ENCODE assay signal across 15 cellular contexts in the genomic region with DNA sequence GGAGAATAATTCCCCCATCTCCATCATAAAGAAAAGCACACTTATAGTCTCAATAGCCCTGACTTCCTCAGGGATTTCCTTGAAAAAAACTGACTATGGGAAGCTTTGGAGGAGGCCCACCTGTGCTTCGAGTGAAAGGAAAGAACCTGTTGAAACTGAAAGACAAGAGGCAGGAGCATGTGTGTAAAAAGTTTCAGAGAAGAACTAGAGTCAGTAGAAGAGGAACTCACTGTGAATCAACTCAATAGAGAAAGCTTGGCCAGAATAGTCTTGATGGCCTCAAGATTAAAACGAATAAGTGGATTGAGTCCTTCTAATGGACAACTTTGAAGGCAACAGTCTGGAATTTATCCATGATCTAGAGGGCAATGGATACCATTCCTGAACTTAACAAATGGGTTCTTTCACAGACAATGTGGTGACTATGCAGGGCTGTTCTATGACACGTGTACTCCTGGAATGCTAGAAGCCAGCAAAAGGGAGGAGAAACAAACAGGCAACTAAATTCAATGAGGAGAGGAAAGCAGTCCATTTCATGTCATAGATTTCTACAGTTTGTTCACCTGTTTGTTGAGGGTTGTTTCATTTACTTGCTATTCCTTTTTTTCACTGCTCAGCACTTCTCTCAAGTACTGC.
DNase-seq lines count a peak whose midpoint lies in the region; ATAC-seq and TF ChIP-seq lines count a peak whose summit lies in the region.
"Had no signal": no experiment of that assay in that cellular context is flagged by ENCODE, and none has a peak within 500 bp of the region (broad histone marks: within the 10 kb centered on the region; RNA-seq: fewer than 3 reads in every experiment).

No MANE protein-coding gene starts in this region.

- no peak overlapping the region for H3K4me3 ChIP-seq in RWPE2 (ENCODE audit: severe bottlenecking)
- H3K4me3 ChIP-seq: heart left ventricle had no signal

- no peak overlapping the region for H3K27ac ChIP-seq in RWPE2 (ENCODE audit: poor library complexity, severe bottlenecking)
- no peak overlapping the region for H3K27ac ChIP-seq in substantia nigra (ENCODE audit: low read depth, low read length, poor library complexity, severe bottlenecking)
- H3K27ac ChIP-seq: heart left ventricle had no signal

- no peaks in the 10 kb centered on the region for H3K9me3 ChIP-seq in RWPE2 (ENCODE audit: severe bottlenecking)

- CTCF ChIA-PET in HEK293T (lab: Yijun Ruan, JAX) = no interaction called here

- POLR2A ChIA-PET in HEK293T (lab: Yijun Ruan, JAX) = no interaction called here

- peak; percentile 50; the same call in 1 of the 3 replicates for ATAC-seq in RWPE2 (ENCODE audit: low read depth)
- ATAC-seq: heart left ventricle; left colon; naive thymus-derived CD4-positive, alpha-beta T cell; T-helper 17 cell had no signal

- no peaks in the 10 kb centered on the region for H3K27me3 ChIP-seq in RWPE2 (ENCODE audit: insufficient read depth, poor library complexity, severe bottlenecking)
- H3K27me3 ChIP-seq: heart left ventricle had no signal

- DNase-seq in AG08395 (ENCODE audit: low spot score) (peak; percentile 16), HCEC 1CT (peak; percentile 39), RWPE2 (ENCODE audit: low spot score) (no peak), iris pigment epithelial cell (ENCODE audit: low read depth) (peak; percentile 20), substantia nigra (lab: John Stamatoyannopoulos, UW) (no peak), NCI-H2029 (lab: John Stamatoyannopoulos, UW) (no peak), HEK293T (ENCODE audit: extremely low spot score) (no peak), occipital lobe (lab: John Stamatoyannopoulos, UW) (no peak)
- DNase-seq: GDM1; heart left ventricle; left colon; naive thymus-derived CD4-positive, alpha-beta T cell; NCI-H1048; SHP77; T-helper 17 cell had no signal

- H3K36me3 ChIP-seq in RWPE2 (ENCODE audit: low read depth) = no peaks in the 10 kb centered on the region
- H3K36me3 ChIP-seq: heart left ventricle had no signal

- TF ChIP-seq CTCF in RWPE2 (IDR thresholded peaks at IDR 0.05; ENCODE audit: poor library complexity, severe bottlenecking) = no peak

- no peaks in the 10 kb centered on the region for H3K4me1 ChIP-seq in RWPE2 (ENCODE audit: insufficient read depth, poor library complexity, severe bottlenecking)
- H3K4me1 ChIP-seq: heart left ventricle had no signal

TF ChIP-seq in HEK293T, 16 proteins besides CTCF, POLR2A, EP300 and RAD21:
- TF ChIP-seq NFRKB (IDR thresholded peaks at IDR 0.05) (no peak), FOXM1 (IDR thresholded peaks at IDR 0.05; ENCODE audit: borderline replicate concordance) (no peak), HDGF (IDR thresholded peaks at IDR 0.05; ENCODE audit: borderline replicate concordance) (no peak), FOXK2 (IDR thresholded peaks at IDR 0.05) (no peak), CTBP1 (IDR thresholded peaks at IDR 0.05; ENCODE audit: borderline replicate concordance) (no peak), ZNF384 (IDR thresholded peaks at IDR 0.05) (no peak), LEF1 (IDR thresholded peaks at IDR 0.05; ENCODE audit: borderline replicate concordance) (no peak), BHLHE40 (IDR thresholded peaks at IDR 0.05; ENCODE audit: borderline replicate concordance) (no peak), ARNT (IDR thresholded peaks at IDR 0.05) (no peak), FOXA1 (IDR thresholded peaks at IDR 0.05) (no peak), SUZ12 (IDR thresholded peaks at IDR 0.05) (no peak), TARDBP (IDR thresholded peaks at IDR 0.05) (no peak), PKNOX1 (IDR thresholded peaks at IDR 0.05) (no peak), SP1 (IDR thresholded peaks at IDR 0.05) (no peak), L3MBTL2 (conservative IDR thresholded peaks at IDR 0.05) (no peak), ELF4 (IDR thresholded peaks at IDR 0.05) (no peak)

Comparison
In these comparisons a context has a peak if more than half of its experiments do, and no peak if none do; other contexts are left out.
1. DNase-seq: peak in AG08395 (single experiment), HCEC 1CT (single experiment) and iris pigment epithelial cell (single experiment); none in RWPE2 (single experiment), substantia nigra (0 of 49), NCI-H2029 (single experiment), HEK293T (single experiment) and occipital lobe (single experiment).